In genomic region chr11:94781822-94782221, GRCh38 we compare ENCODE assay signal across 25 cellular contexts. TPM values are rescaled to one million over a fixed set of nuclear protein-coding genes. Genes with fewer than 3 reads are reported as not detected.
DNase-seq lines count a peak whose midpoint lies in the region; ATAC-seq and TF ChIP-seq lines count a peak whose summit lies in the region.
"Had no signal": no experiment of that assay in that cellular context is flagged by ENCODE, and none has a peak within 500 bp of the region (broad histone marks: within the 10 kb centered on the region; RNA-seq: fewer than 3 reads in every experiment).

No MANE protein-coding gene starts in this region.

- peak overlapping the region; percentile 84 for H3K27ac ChIP-seq in VCaP
- H3K27ac ChIP-seq in fibroblast of lung (ENCODE audit: insufficient read depth, low read length), result peak overlapping the region; percentile 24
- H3K27ac ChIP-seq: ascending aorta, coronary artery, neural progenitor cell, PC-9, thoracic aorta had no signal

- H3K9ac ChIP-seq in fibroblast of lung (ENCODE audit: insufficient read depth, low read length), result no peak overlapping the region
- H3K9ac ChIP-seq: neural progenitor cell had no signal

- H3K9me3 Mint-ChIP-seq in osteocyte (ENCODE audit: unreplicated experiment), result no peaks in the 10 kb centered on the region
- H3K9me3 Mint-ChIP-seq: activated B cell treated with CpG ODN at 0.5 μM for 24 hours; activated CD4-positive, alpha-beta memory T cell treated with anti-CD3 and anti-CD28 coated beads, Interleukin-2, amount 10 ng/mL, durations not matched to agents 7 days and 5 days; activated naive CD4-positive, alpha-beta T cell treated with anti-CD3 and anti-CD28 coated beads for 36 hours; CD4-positive, alpha-beta T cell; T-helper 2 cell treated with Interferon-gamma antibody and Interleukin-4, amounts not matched to agents 5 μg/mL and 100 μg/mL, for 36 hours had no signal

- no peak overlapping the region for H2AFZ ChIP-seq in fibroblast of lung (ENCODE audit: low read length)
- H2AFZ ChIP-seq: neural progenitor cell, PC-9 had no signal

- H3K27me3 Mint-ChIP-seq in osteocyte (ENCODE audit: unreplicated experiment), result no peaks in the 10 kb centered on the region

- peak overlapping the region; percentile 9 for H3K27ac Mint-ChIP-seq in osteocyte (ENCODE audit: unreplicated experiment)
- H3K27ac Mint-ChIP-seq: activated B cell treated with CpG ODN at 0.5 μM for 24 hours; activated CD4-positive, alpha-beta memory T cell treated with anti-CD3 and anti-CD28 coated beads, Interleukin-2, amount 10 ng/mL, durations not matched to agents 7 days and 5 days; activated naive CD4-positive, alpha-beta T cell treated with anti-CD3 and anti-CD28 coated beads for 36 hours; CD4-positive, alpha-beta T cell; neural progenitor cell; T-helper 2 cell treated with Interferon-gamma antibody and Interleukin-4, amounts not matched to agents 5 μg/mL and 100 μg/mL, for 36 hours had no signal

- TF ChIP-seq CTCF in VCaP (conservative IDR thresholded peaks at IDR 0.05) (no peak), fibroblast of lung (conservative IDR thresholded peaks at IDR 0.05 in 1 of 2, IDR thresholded peaks at IDR 0.05 in 1 of 2; ENCODE audit: low read depth in 1 of 2, low read length in 2 of 2) (no peak), osteocyte (IDR thresholded peaks at IDR 0.05) (no peak), omental fat pad (IDR thresholded peaks at IDR 0.05) (no peak)

- H3K36me3 ChIP-seq in fibroblast of lung (ENCODE audit: control insufficient read depth, insufficient read depth, low read length), result no peaks in the 10 kb centered on the region
- H3K36me3 ChIP-seq: ascending aorta, neural progenitor cell, thoracic aorta had no signal

- DNase-seq in ELR (ENCODE audit: low read depth), result peak; percentile 85
- DNase-seq in fibroblast of lung (ENCODE audit: low read depth in 2 of 2), result peak; percentile 62 to 84
- DNase-seq in osteocyte (ENCODE audit: extremely low spot score, unreplicated experiment), result no peak
- no peak for DNase-seq in COLO668 (lab: John Stamatoyannopoulos, UW; ENCODE audit: unreplicated experiment)
- DNase-seq in omental fat pad (ENCODE audit: low spot score), result no peak
- DNase-seq in NCI-H2196 treated with DMSO at 0.1 percent for 48 hours (lab: John Stamatoyannopoulos, UW; ENCODE audit: unreplicated experiment), result no peak
- DNase-seq: activated B cell treated with CpG ODN at 0.5 μM for 24 hours; activated CD4-positive, alpha-beta memory T cell treated with anti-CD3 and anti-CD28 coated beads, Interleukin-2, amount 10 ng/mL, durations not matched to agents 7 days and 5 days; activated naive CD4-positive, alpha-beta T cell treated with anti-CD3 and anti-CD28 coated beads for 36 hours; activated T-cell treated with anti-CD3 and anti-CD28 coated beads, Interleukin-2, amount 50 U/mL, for 1 hour; CD4-positive, alpha-beta T cell; DND-41; NCI-H1930; NCI-H345; PC-9; stimulated activated CD4-positive, alpha-beta T cell treated with anti-CD3 and anti-CD28 coated beads, Interleukin-15, amount 100 ng/mL, for 24 hours had no signal

- no peak for ATAC-seq in omental fat pad (ENCODE audit: low FRiP score)
- ATAC-seq in HG03108 (IDR thresholded peaks at IDR 0.05; ENCODE audit: unreplicated experiment), result no peak
- ATAC-seq: HepG2, left lobe of liver had no signal

- peak overlapping the region; percentile 41 for H3K4me2 ChIP-seq in fibroblast of lung (ENCODE audit: extremely low read depth, insufficient read depth, low read length)
- H3K4me2 ChIP-seq: neural progenitor cell, PC-9 had no signal

- H3K36me3 Mint-ChIP-seq in osteocyte (ENCODE audit: unreplicated experiment), result no peaks in the 10 kb centered on the region

- H4K20me1 ChIP-seq in fibroblast of lung (ENCODE audit: control insufficient read depth, extremely low read depth, insufficient read depth, low read length), result no peaks in the 10 kb centered on the region

- peaks cover 61% of the 10 kb centered on the region for H3K79me2 ChIP-seq in fibroblast of lung (ENCODE audit: control insufficient read depth, insufficient read depth, low read length)

- no peak overlapping the region for H3K4me3 Mint-ChIP-seq in osteocyte (ENCODE audit: unreplicated experiment)
- H3K4me3 Mint-ChIP-seq: activated B cell treated with CpG ODN at 0.5 μM for 24 hours; activated CD4-positive, alpha-beta memory T cell treated with anti-CD3 and anti-CD28 coated beads, Interleukin-2, amount 10 ng/mL, durations not matched to agents 7 days and 5 days; activated naive CD4-positive, alpha-beta T cell treated with anti-CD3 and anti-CD28 coated beads for 36 hours; CD4-positive, alpha-beta T cell; neural progenitor cell had no signal

- peaks cover 5% of the 10 kb centered on the region for H3K4me1 ChIP-seq in fibroblast of lung (ENCODE audit: control insufficient read depth, extremely low read depth, insufficient read depth, low read length)

- H3K9me3 ChIP-seq in fibroblast of lung (ENCODE audit: control insufficient read depth, insufficient read depth, low read depth, low read length), result no peaks in the 10 kb centered on the region
- H3K9me3 ChIP-seq: ascending aorta, thoracic aorta had no signal

- H3K4me3 ChIP-seq in fibroblast of lung (replicated peaks in 1 of 4; ENCODE audit: control extremely low read depth in 1 of 4, insufficient read depth in 1 of 4, low read depth in 3 of 4, low read length in 4 of 4), result no peak overlapping the region
- H3K4me3 ChIP-seq: ascending aorta, coronary artery, neural progenitor cell, PC-9, thoracic aorta had no signal

- no peaks in the 10 kb centered on the region for H3K27me3 ChIP-seq in fibroblast of lung (ENCODE audit: control insufficient read depth, insufficient read depth, low read length)
- H3K27me3 ChIP-seq: ascending aorta, neural progenitor cell had no signal

- peaks cover 65% of the 10 kb centered on the region for H3K4me1 Mint-ChIP-seq in osteocyte (ENCODE audit: unreplicated experiment)

RNA-seq across cellular contexts. Expression of gene AMOTL1, which starts 13.7 kb away (rescaled TPM):
- total RNA-seq in fibroblast of lung, result 62.1 and 63.7 TPM in 2 replicates
- polyA plus RNA-seq in fibroblast of lung, result 28.2 and 38.0 TPM in 2 replicates
- polyA plus RNA-seq in fibroblast of lung (2012), result 22.5 and 37.8 TPM in 2 replicates
- polyA minus RNA-seq in fibroblast of lung (ENCODE audit: low replicate concordance), result 50.3 and 60.6 TPM in 2 replicates
- 66.6 and 71.7 TPM in 2 replicates for total RNA-seq in osteocyte
- total RNA-seq in omental fat pad, result 10 to 100 TPM; 32.0 to 67.6 (median 56.8) TPM

Comparison
In these comparisons a context has a peak if more than half of its experiments do, and no peak if none do; other contexts are left out.
1. DNase-seq: peak in ELR (single experiment) and fibroblast of lung (2 of 2); none in osteocyte (single experiment), COLO668 (single experiment), omental fat pad (single experiment) and NCI-H2196 treated with DMSO at 0.1 percent for 48 hours (single experiment).